ENCODE assay signal across 16 cellular contexts in the genomic region with DNA sequence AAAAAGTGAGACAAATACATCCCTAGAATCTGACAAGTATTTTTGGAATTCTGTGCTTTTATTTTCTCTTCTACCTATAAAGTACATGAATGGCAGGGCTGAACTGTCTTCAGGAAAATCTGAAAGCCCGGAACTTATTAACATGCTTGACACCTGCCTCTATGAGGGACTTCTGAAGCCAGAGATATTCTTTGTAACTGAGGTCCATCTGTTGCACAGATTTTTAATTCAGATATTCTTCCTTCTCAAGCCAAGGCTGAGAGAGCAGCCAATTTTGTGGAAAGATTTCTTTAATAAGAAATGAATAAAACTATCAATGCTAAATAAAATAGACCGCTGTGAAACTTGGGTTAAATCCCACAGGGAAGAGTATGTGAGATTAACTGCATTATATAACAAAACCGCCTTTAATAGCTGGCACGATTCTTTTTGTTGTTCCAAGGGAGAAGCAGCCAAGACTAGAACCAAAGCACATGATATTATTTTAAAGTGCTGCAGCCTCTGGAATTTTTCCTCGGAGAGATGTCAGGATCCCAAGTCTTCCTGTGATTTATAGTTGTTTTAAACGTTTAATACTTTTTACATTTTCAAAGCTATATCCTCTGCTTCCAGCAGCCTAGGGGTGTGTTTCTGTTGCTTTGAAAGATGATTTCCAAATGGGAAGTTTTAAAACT.
DNase-seq lines count a peak whose midpoint lies in the region; ATAC-seq and TF ChIP-seq lines count a peak whose summit lies in the region.
"Had no signal": no experiment of that assay in that cellular context is flagged by ENCODE, and none has a peak within 500 bp of the region (broad histone marks: within the 10 kb centered on the region; RNA-seq: fewer than 3 reads in every experiment).

No MANE protein-coding gene starts in this region.

- H3K27me3 ChIP-seq in spleen (replicated peaks in 1 of 7) (no peaks in the 10 kb centered on the region), colonic mucosa (no peaks in the 10 kb centered on the region), foreskin keratinocyte (no peaks in the 10 kb centered on the region)
- H3K27me3 ChIP-seq: SJCRH30 had no signal

- H3K9ac ChIP-seq in colonic mucosa (ENCODE audit: low read depth in 2 of 2, low read length in 2 of 2), result no peak overlapping the region

- DNase-seq in EH (ENCODE audit: low read depth) (peak; percentile 89), astrocyte of the hippocampus (ENCODE audit: low read depth, low spot score) (peak; percentile 34), left ventricle myocardium superior (no peak), spleen (no peak), colonic mucosa (no peak), foreskin keratinocyte (no peak)
- no peak for DNase-seq in activated CD8-positive, alpha-beta memory T cell treated with anti-CD3 and anti-CD28 coated beads for 24 hours
- DNase-seq: activated T-cell treated with anti-CD3 and anti-CD28 coated beads for 4 hours; hippocampal formation; NCI-H774; occipital lobe; SJCRH30; stimulated activated CD8-positive, alpha-beta memory T cell treated with anti-CD3 and anti-CD28 coated beads, Interleukin-4, amount 100 ng/mL, for 48 hours; WERI-Rb-1 had no signal

- H3K4me3 ChIP-seq in spleen (no peak overlapping the region), colonic mucosa (no peak overlapping the region)
- H3K4me3 ChIP-seq: lung, SJCRH30 had no signal

- intact Hi-C loops in left ventricle myocardium superior (cut with micrococcal nuclease) (no loop called here), spleen (cut with DNase I; ENCODE audit: low total_unique reads) (no loop called here), colonic mucosa (cut with DNase I) (no loop called here)

- TF ChIP-seq CTCF in spleen (IDR thresholded peaks at IDR 0.05 in 8 of 11, conservative IDR thresholded peaks at IDR 0.05 in 3 of 11), result no peak
- no peak for TF ChIP-seq CTCF in colonic mucosa (IDR thresholded peaks at IDR 0.05)
- no peak for TF ChIP-seq CTCF in foreskin keratinocyte (conservative IDR thresholded peaks at IDR 0.05)

- WGBS in spleen, 5 donors, result 73 to 82% (median 76%) methylated on average over 6 of the region's 6 CpGs

- H3K9me3 ChIP-seq in spleen (no peaks in the 10 kb centered on the region), colonic mucosa (no peaks in the 10 kb centered on the region)
- H3K9me3 ChIP-seq: SJCRH30 had no signal

- peak; percentile 41 for ATAC-seq in left ventricle myocardium superior
- no peak for ATAC-seq in foreskin keratinocyte
- no peak for ATAC-seq in HG03135 (IDR thresholded peaks at IDR 0.05; ENCODE audit: unreplicated experiment)

- H3K36me3 ChIP-seq in spleen (no peaks in the 10 kb centered on the region), colonic mucosa (no peaks in the 10 kb centered on the region)
- H3K36me3 ChIP-seq: SJCRH30, WERI-Rb-1 had no signal

- TF ChIP-seq POLR2A in spleen (IDR thresholded peaks at IDR 0.05), result no peak

- H3K4me1 ChIP-seq in spleen, result peaks cover 0 to 8% (median 3%) of the 10 kb centered on the region in 6 donors
- H3K4me1 ChIP-seq in colonic mucosa, result no peaks in the 10 kb centered on the region
- peaks cover 8% of the 10 kb centered on the region for H3K4me1 ChIP-seq in foreskin keratinocyte

- H3K27ac ChIP-seq in spleen (peak overlapping the region in 5 of 8 donors; percentile 5 to 41 (median 32)), colonic mucosa (no peak overlapping the region), foreskin keratinocyte (no peak overlapping the region)
- H3K27ac ChIP-seq: SJCRH30, WERI-Rb-1 had no signal

Comparison
In these comparisons a context has a peak if more than half of its experiments do, and no peak if none do; other contexts are left out.
1. DNase-seq: peak in EH (single experiment) and astrocyte of the hippocampus (single experiment); none in left ventricle myocardium superior (single experiment), spleen (single experiment), colonic mucosa (single experiment), foreskin keratinocyte (0 of 2) and activated CD8-positive, alpha-beta memory T cell treated with anti-CD3 and anti-CD28 coated beads for 24 hours (single experiment).
2. H3K27ac ChIP-seq: peak in spleen (5 of 8); none in colonic mucosa (single experiment) and foreskin keratinocyte (single experiment).